Comparison of ENCODE assay signal across 10 cellular contexts in genomic region chr10:24957624-24958435, GRCh38. TPM values are rescaled to one million over a fixed set of nuclear protein-coding genes. Genes with fewer than 3 reads are reported as not detected.
DNase-seq lines count a peak whose midpoint lies in the region; ATAC-seq and TF ChIP-seq lines count a peak whose summit lies in the region.
"Had no signal": no experiment of that assay in that cellular context is flagged by ENCODE, and none has a peak within 500 bp of the region (broad histone marks: within the 10 kb centered on the region; RNA-seq: fewer than 3 reads in every experiment).

No MANE protein-coding gene starts in this region.

- TF ChIP-seq CTCF in colonic mucosa (IDR thresholded peaks at IDR 0.05), result no peak
- no peak for TF ChIP-seq CTCF in right lobe of liver (IDR thresholded peaks at IDR 0.05)
- TF ChIP-seq CTCF in thoracic aorta (IDR thresholded peaks at IDR 0.05), result no peak

- intact Hi-C loops in colonic mucosa (cut with DNase I), result loop anchor here (10.0 kb wide), 1 partner anchor 233 kb away; the partner anchor contains the start of gene ARHGAP21
- intact Hi-C loops in right lobe of liver (cut with DNase I), result no loop called here

- WGBS in right lobe of liver (ENCODE audit: insufficient coverage, low coverage, low lambda C conversion rate, missing lambda C conversion rate), result 60% methylated on average over 5 of the region's 8 CpGs

- no peak overlapping the region for H3K4me3 ChIP-seq in colonic mucosa
- no peak overlapping the region for H3K4me3 ChIP-seq in right lobe of liver
- H3K4me3 ChIP-seq in thoracic aorta, result peak overlapping the region; percentile 37

- H3K27me3 ChIP-seq in colonic mucosa (no peaks in the 10 kb centered on the region), right lobe of liver (no peaks in the 10 kb centered on the region), thoracic aorta (replicated peaks; ENCODE audit: insufficient read depth) (no peaks in the 10 kb centered on the region)

- H3K9me3 ChIP-seq in colonic mucosa (no peaks in the 10 kb centered on the region), right lobe of liver (no peaks in the 10 kb centered on the region), thoracic aorta (no peaks in the 10 kb centered on the region)

- no peak overlapping the region for H3K9ac ChIP-seq in colonic mucosa (ENCODE audit: low read depth in 2 of 2, low read length in 2 of 2)

- no peak for TF ChIP-seq POLR2A in right lobe of liver (IDR thresholded peaks at IDR 0.05)

- peak in 3 of 4 donors; percentile 8 to 64 (median 30) for ATAC-seq in right lobe of liver
- ATAC-seq in thoracic aorta (ENCODE audit: insufficient number of reproducible peaks, low FRiP score, low read depth), result peak; percentile 98
- no peak for ATAC-seq in HG03097 (IDR thresholded peaks at IDR 0.05; ENCODE audit: low FRiP score, unreplicated experiment)
- ATAC-seq: WTC11 had no signal

- H3K36me3 ChIP-seq in colonic mucosa, result no peaks in the 10 kb centered on the region
- no peaks in the 10 kb centered on the region for H3K36me3 ChIP-seq in right lobe of liver
- H3K36me3 ChIP-seq in thoracic aorta, result no peaks in the 10 kb centered on the region

- DNase-seq in LoVo (ENCODE audit: low spot score), result peak; percentile 50
- DNase-seq in colonic mucosa, result no peak
- DNase-seq in right lobe of liver, result no peak
- no peak for DNase-seq in thoracic aorta (ENCODE audit: low spot score)
- DNase-seq in HuH-7 (ENCODE audit: low spot score), result no peak
- no peak for DNase-seq in NCI-H1048 (lab: John Stamatoyannopoulos, UW)
- DNase-seq in activated CD4-positive, alpha-beta T cell treated with anti-CD3 and anti-CD28 coated beads for 48 hours, result no peak
- DNase-seq: effector CD4-positive, alpha-beta T cell had no signal

- H3K27ac ChIP-seq in colonic mucosa (peak overlapping the region; percentile 50), right lobe of liver (peak overlapping the region in 1 of 3 donors; percentile 9), thoracic aorta (peak overlapping the region; percentile 67 to 81)

- H3K4me1 ChIP-seq in colonic mucosa (no peaks in the 10 kb centered on the region), right lobe of liver (peaks cover 0 to 10% (median 4%) of the 10 kb centered on the region in 4 donors), thoracic aorta (ENCODE audit: control insufficient read depth in 1 of 2, low read depth in 2 of 2) (peaks cover 12 to 31% of the 10 kb centered on the region in 2 donors)

RNA-seq across cellular contexts. Expression of gene PRTFDC1, which starts 5.4 kb away (rescaled TPM):
- 10 to 100 TPM in 1 of 2 donors, 1 to 10 TPM in 1; 8.1 to 16.0 TPM for total RNA-seq in colonic mucosa
- total RNA-seq in right lobe of liver, result 1 to 10 TPM in 3 of 6 experiments, under 1 TPM in 2, not detected in 1; 0.76 to 3.5 (median 1.1) TPM
- total RNA-seq in thoracic aorta, result 1 to 10 TPM; 6.2 to 7.3 TPM

RNA-seq across cellular contexts. Expression of gene ENKUR, which starts 58.1 kb away (rescaled TPM):
- total RNA-seq in colonic mucosa, result under 1 TPM; 0.20 to 0.48 TPM
- total RNA-seq in right lobe of liver, result under 1 TPM; 0.15 to 1.00 (median 0.27) TPM
- total RNA-seq in thoracic aorta, result 1 to 10 TPM in 1 of 2 donors, not detected in 1; 1.1 TPM
- total RNA-seq: WTC11 had no signal

RNA-seq across cellular contexts. Expression of gene THNSL1, which starts 58.6 kb away (rescaled TPM):
- total RNA-seq in colonic mucosa, result 1 to 10 TPM; 2.3 to 4.5 TPM
- total RNA-seq in right lobe of liver, result 10 to 100 TPM in 1 of 6 experiments, 1 to 10 TPM in 5; 4.9 to 13.6 (median 7.6) TPM
- total RNA-seq in thoracic aorta, result 1 to 10 TPM in 1 of 2 donors, under 1 TPM in 1; 0.54 to 1.3 TPM
